39 cellular contexts compared by ENCODE assay signal in genomic region chr18:1357724-1358123, GRCh38.
"Had no signal": no experiment of that assay in that cellular context is flagged by ENCODE, and none has a peak within 500 bp of the region (broad histone marks: within the 10 kb centered on the region; RNA-seq: fewer than 3 reads in every experiment).

No MANE protein-coding gene starts in this region.

- DNase-seq: activated B cell treated with CpG ODN at 0.5 μM for 24 hours; activated CD4-positive, alpha-beta memory T cell treated with anti-CD3 and anti-CD28 coated beads for 36 hours; activated CD4-positive, alpha-beta T cell treated with anti-CD3 and anti-CD28 coated beads for 4 hours; activated CD4-positive, alpha-beta T cell treated with anti-CD3 and anti-CD28 coated beads, Interleukin-2, amount 10 ng/mL, durations not matched to agents 24 days and 14 days; activated CD4-positive, alpha-beta T cell treated with anti-CD3 and anti-CD28 coated beads, Interleukin-2, amount 50 U/mL, for 1 hour; activated CD4-positive, alpha-beta T cell treated with anti-CD3 and anti-CD28 coated beads, Interleukin-2, amount 50 U/mL, for 4 hours; activated CD4-positive, CD25-positive, alpha-beta regulatory T cell treated with anti-CD3 and anti-CD28 coated beads, Interleukin-2, amount 50 U/mL, for 72 hours; activated CD8-positive, alpha-beta memory T cell treated with anti-CD3 and anti-CD28 coated beads, Interleukin-2, amount 50 U/mL, for 4 hours; activated CD8-positive, alpha-beta T cell treated with anti-CD3 and anti-CD28 coated beads for 36 hours; activated effector memory CD4-positive, alpha-beta T cell treated with anti-CD3 and anti-CD28 coated beads, Interleukin-2, amount 50 U/mL, for 16 hours; activated gamma-delta T cell treated with Interleukin-2 at 50 U/mL for 16 hours; activated naive CD4-positive, alpha-beta T cell; activated naive CD4-positive, alpha-beta T cell treated with anti-CD3 and anti-CD28 coated beads for 36 hours; activated naive CD4-positive, alpha-beta T cell treated with anti-CD3 and anti-CD28 coated beads, Interleukin-2, amount 50 U/mL, for 16 hours; activated naive CD8-positive, alpha-beta T cell treated with anti-CD3 and anti-CD28 coated beads for 36 hours; activated T-cell treated with anti-CD3 and anti-CD28 coated beads for 4 hours; activated T-cell treated with anti-CD3 and anti-CD28 coated beads, Interleukin-2, amount 50 U/mL, for 1 hour; activated T-cell treated with anti-CD3 and anti-CD28 coated beads, Interleukin-2, amount 50 U/mL, for 4 hours; activated T-cell treated with anti-CD3 and anti-CD28 coated beads, Interleukin-2, amount 50 U/mL, for 72 hours; adrenal gland; amniotic stem cell; aorta; body of pancreas; brain microvascular endothelial cell; caudate nucleus; cerebellar nuclear complex; T-helper 1 cell; T-helper 2 cell; T-helper 9 cell had no signal

- H3K4me1 Mint-ChIP-seq: activated B cell treated with CpG ODN at 0.5 μM for 24 hours; activated CD4-positive, alpha-beta T cell treated with anti-CD3 and anti-CD28 coated beads, Interleukin-2, amount 10 ng/mL, durations not matched to agents 24 days and 14 days; activated naive CD8-positive, alpha-beta T cell treated with anti-CD3 and anti-CD28 coated beads for 36 hours; activated T-helper 17 cell treated with anti-CD3 and anti-CD28 coated beads, Interleukin-2, amount 50 U/mL, for 72 hours; central memory CD8-positive, alpha-beta T cell had no signal

- FAIRE-seq: astrocyte, TTC549 had no signal

- H3K27me3 Mint-ChIP-seq: activated B cell treated with CpG ODN at 0.5 μM for 24 hours; activated CD4-positive, alpha-beta memory T cell treated with anti-CD3 and anti-CD28 coated beads for 36 hours; activated CD4-positive, alpha-beta T cell treated with anti-CD3 and anti-CD28 coated beads, Interleukin-2, amount 10 ng/mL, durations not matched to agents 24 days and 14 days; activated CD8-positive, alpha-beta T cell treated with anti-CD3 and anti-CD28 coated beads for 36 hours; activated naive CD8-positive, alpha-beta T cell treated with anti-CD3 and anti-CD28 coated beads for 36 hours; activated T-helper 17 cell treated with anti-CD3 and anti-CD28 coated beads, Interleukin-2, amount 50 U/mL, for 72 hours; central memory CD8-positive, alpha-beta T cell had no signal

- H3K4me1 ChIP-seq: adrenal gland, body of pancreas, breast epithelium had no signal

- H3K9me3 ChIP-seq: adrenal gland, body of pancreas, breast epithelium had no signal

- H3K4me3 ChIP-seq: adrenal gland, body of pancreas, breast epithelium had no signal

- H3K36me3 Mint-ChIP-seq: activated CD4-positive, alpha-beta memory T cell treated with anti-CD3 and anti-CD28 coated beads for 36 hours; activated naive CD4-positive, alpha-beta T cell treated with anti-CD3 and anti-CD28 coated beads, Interleukin-2, amount 50 U/mL, for 72 hours; activated naive CD8-positive, alpha-beta T cell treated with anti-CD3 and anti-CD28 coated beads for 36 hours had no signal

- H3K27ac Mint-ChIP-seq: activated B cell treated with CpG ODN at 0.5 μM for 24 hours; activated CD4-positive, alpha-beta memory T cell treated with anti-CD3 and anti-CD28 coated beads for 36 hours; activated CD4-positive, alpha-beta T cell treated with anti-CD3 and anti-CD28 coated beads, Interleukin-2, amount 10 ng/mL, durations not matched to agents 24 days and 14 days; activated CD8-positive, alpha-beta T cell treated with anti-CD3 and anti-CD28 coated beads for 36 hours; activated naive CD4-positive, alpha-beta T cell treated with anti-CD3 and anti-CD28 coated beads for 36 hours; activated naive CD4-positive, alpha-beta T cell treated with anti-CD3 and anti-CD28 coated beads, Interleukin-2, amount 50 U/mL, for 72 hours; activated naive CD8-positive, alpha-beta T cell treated with anti-CD3 and anti-CD28 coated beads for 36 hours; activated T-cell treated with anti-CD3 and anti-CD28 coated beads, Interleukin-2, amount 50 U/mL, for 72 hours; activated T-helper 1 cell treated with anti-CD3 and anti-CD28 coated beads, Interleukin-12 subunit alpha, Interleukin-12 subunit beta, Interleukin-2, Interleukin-4 antibody, amounts not matched to agents 30 ng/mL and 10 ng/mL and 1 ng/mL, durations not matched to agents 14 hours and 24 hours and 36 hours; activated T-helper 17 cell treated with anti-CD3 and anti-CD28 coated beads, Interleukin-2, amount 50 U/mL, for 72 hours; T-helper 1 cell treated with Interleukin-12 subunit alpha and Interleukin-12 subunit beta and Interleukin-4 antibody, amounts not matched to agents 30 μg/mL and 1 μg/mL, for 36 hours; T-helper 2 cell treated with Interferon-gamma antibody and Interleukin-4, amounts not matched to agents 5 μg/mL and 100 μg/mL, for 36 hours had no signal

- H3K27me3 ChIP-seq: adrenal gland, body of pancreas, brain microvascular endothelial cell, breast epithelium had no signal

- H3K27ac ChIP-seq: adrenal gland, body of pancreas, brain microvascular endothelial cell, breast epithelium, VCaP had no signal

- H3K4me3 Mint-ChIP-seq: activated B cell treated with CpG ODN at 0.5 μM for 24 hours; activated CD4-positive, alpha-beta memory T cell treated with anti-CD3 and anti-CD28 coated beads for 36 hours; activated CD4-positive, alpha-beta T cell treated with anti-CD3 and anti-CD28 coated beads, Interleukin-2, amount 10 ng/mL, durations not matched to agents 24 days and 14 days; activated CD8-positive, alpha-beta T cell treated with anti-CD3 and anti-CD28 coated beads for 36 hours; activated naive CD4-positive, alpha-beta T cell treated with anti-CD3 and anti-CD28 coated beads for 36 hours; activated naive CD8-positive, alpha-beta T cell treated with anti-CD3 and anti-CD28 coated beads for 36 hours; activated T-cell treated with anti-CD3 and anti-CD28 coated beads, Interleukin-2, amount 50 U/mL, for 4 hours; activated T-cell treated with anti-CD3 and anti-CD28 coated beads, Interleukin-2, amount 50 U/mL, for 72 hours; activated T-helper 1 cell treated with anti-CD3 and anti-CD28 coated beads, Interleukin-12 subunit alpha, Interleukin-12 subunit beta, Interleukin-2, Interleukin-4 antibody, amounts not matched to agents 30 ng/mL and 10 ng/mL and 1 ng/mL, durations not matched to agents 14 hours and 24 hours and 36 hours; activated T-helper 17 cell treated with anti-CD3 and anti-CD28 coated beads, Interleukin-2, amount 50 U/mL, for 72 hours; central memory CD8-positive, alpha-beta T cell; T-helper 1 cell treated with Interleukin-12 subunit alpha and Interleukin-12 subunit beta and Interleukin-4 antibody, amounts not matched to agents 30 μg/mL and 1 μg/mL, for 36 hours; T-helper 2 cell treated with Interferon-gamma antibody and Interleukin-4, amounts not matched to agents 5 μg/mL and 100 μg/mL, for 36 hours had no signal

- H3K36me3 ChIP-seq: adrenal gland, brain microvascular endothelial cell, breast epithelium had no signal

- ATAC-seq: activated CD8-positive, alpha-beta T cell treated with anti-CD3 and anti-CD28 coated beads for 36 hours; activated naive CD4-positive, alpha-beta T cell treated with anti-CD3 and anti-CD28 coated beads, Interleukin-2, amount 50 U/mL, for 72 hours; activated T-cell treated with anti-CD3 and anti-CD28 coated beads, Interleukin-2, amount 50 U/mL, for 4 hours; activated T-cell treated with anti-CD3 and anti-CD28 coated beads, Interleukin-2, amount 50 U/mL, for 72 hours; activated T-helper 17 cell treated with anti-CD3 and anti-CD28 coated beads, Interleukin-2, amount 50 U/mL, for 72 hours; body of pancreas had no signal

- H3K9me3 Mint-ChIP-seq: activated B cell treated with CpG ODN at 0.5 μM for 24 hours; activated CD4-positive, alpha-beta T cell treated with anti-CD3 and anti-CD28 coated beads, Interleukin-2, amount 10 ng/mL, durations not matched to agents 24 days and 14 days; activated naive CD8-positive, alpha-beta T cell treated with anti-CD3 and anti-CD28 coated beads for 36 hours; activated T-helper 1 cell treated with anti-CD3 and anti-CD28 coated beads, Interleukin-12 subunit alpha, Interleukin-12 subunit beta, Interleukin-2, Interleukin-4 antibody, amounts not matched to agents 30 ng/mL and 10 ng/mL and 1 ng/mL, durations not matched to agents 14 hours and 24 hours and 36 hours had no signal
